In genomic region chr6:138084904-138085838, GRCh38 we compare ENCODE assay signal across 2 cellular contexts.
A peak's percentile ranks its signal among the peaks of the same experiment; 100 is the strongest.
TF ChIP-seq lines count a peak whose summit lies in the region.

No MANE protein-coding gene starts in this region.

TF ChIP-seq in A549, 52 proteins besides CTCF, POLR2A, EP300 and RAD21:
- no peak for TF ChIP-seq ZFP36 (IDR thresholded peaks at IDR 0.05; ENCODE audit: borderline replicate concordance, partially characterized antibody)

TF ChIP-seq in HepG2, 621 proteins besides CTCF, POLR2A, EP300 and RAD21 (continues in another document):
- TF ChIP-seq MEF2D (CRISPR knock-in tag; IDR thresholded peaks at IDR 0.05) (peak; percentile 84), MLLT10 (CRISPR knock-in tag; IDR thresholded peaks at IDR 0.05) (no peak), ATF4 (CRISPR knock-in tag; IDR thresholded peaks at IDR 0.05) (peak in 1 of 2 experiments; percentile 84; a peak in 2 of 4 replicates), ZSCAN21 (CRISPR knock-in tag; IDR thresholded peaks at IDR 0.05; ENCODE audit: borderline replicate concordance) (peak; percentile 32; the same call in 1 of the 2 replicates), E2F2 (CRISPR knock-in tag; IDR thresholded peaks at IDR 0.05; ENCODE audit: borderline replicate concordance) (no peak), TFE3 (CRISPR knock-in tag; IDR thresholded peaks at IDR 0.05) (peak; percentile 84), ZBTB7B (CRISPR knock-in tag; IDR thresholded peaks at IDR 0.05) (0 out of 2 replicates have a peak, but pooled peaks have one; percentile 20), ZNF318 (CRISPR knock-in tag; IDR thresholded peaks at IDR 0.05) (no peak), POLR2AphosphoS2 (IDR thresholded peaks at IDR 0.05; ENCODE audit: low read depth, low read length) (no peak), SNAPC2 (CRISPR knock-in tag; IDR thresholded peaks at IDR 0.05) (0 out of 2 replicates have a peak, but pooled peaks have one; percentile 19), SIN3B (IDR thresholded peaks at IDR 0.05; ENCODE audit: low read length) (no peak), FOXP4 (CRISPR knock-in tag; IDR thresholded peaks at IDR 0.05) (peak; percentile 90), ZBTB14 (CRISPR knock-in tag; IDR thresholded peaks at IDR 0.05) (no peak), ZNF800 (CRISPR knock-in tag; IDR thresholded peaks at IDR 0.05) (0 out of 2 replicates have a peak, but pooled peaks have one; percentile 58), SOX6 (IDR thresholded peaks at IDR 0.05) (no peak), SOX6 (CRISPR knock-in tag; IDR thresholded peaks at IDR 0.05) (peak; percentile 97), RXRA (CRISPR knock-in tag; IDR thresholded peaks at IDR 0.05) (peak; percentile 72; the same call in 1 of the 2 replicates), ZNF713 (CRISPR knock-in tag; IDR thresholded peaks at IDR 0.05) (no peak), POGK (CRISPR knock-in tag; conservative IDR thresholded peaks at IDR 0.05) (no peak), ZNF549 (CRISPR knock-in tag; IDR thresholded peaks at IDR 0.05) (no peak), FOXJ3 (CRISPR knock-in tag; IDR thresholded peaks at IDR 0.05; ENCODE audit: borderline replicate concordance) (peak; percentile 71; the same call in 1 of the 2 replicates), ZNF225 (CRISPR knock-in tag; IDR thresholded peaks at IDR 0.05) (no peak), ZNF878 (CRISPR knock-in tag; IDR thresholded peaks at IDR 0.05) (0 out of 2 replicates have a peak, but pooled peaks have one; percentile 67), ZNF382 (CRISPR knock-in tag; IDR thresholded peaks at IDR 0.05; ENCODE audit: borderline replicate concordance) (no peak), ZBTB33 (CRISPR knock-in tag; IDR thresholded peaks at IDR 0.05) (peak; percentile 37; the same call in 1 of the 2 replicates), ZNF629 (CRISPR knock-in tag; conservative IDR thresholded peaks at IDR 0.05) (no peak), NFATC3 (CRISPR knock-in tag; IDR thresholded peaks at IDR 0.05) (no peak), SRSF9 (IDR thresholded peaks at IDR 0.05; ENCODE audit: borderline replicate concordance, insufficient read depth, low read depth, low read length, poor library complexity, severe bottlenecking) (no peak), ZNF362 (CRISPR knock-in tag; IDR thresholded peaks at IDR 0.05; ENCODE audit: borderline replicate concordance) (no peak), ZFP1 (CRISPR knock-in tag; IDR thresholded peaks at IDR 0.05) (peak; percentile 79; the same call in 1 of the 2 replicates), RBFOX2 (IDR thresholded peaks at IDR 0.05; ENCODE audit: low read depth, low read length) (no peak), IKZF4 (CRISPR knock-in tag; IDR thresholded peaks at IDR 0.05; ENCODE audit: borderline replicate concordance, low read depth, not compliant biosample characterization) (no peak), DPF2 (CRISPR knock-in tag; IDR thresholded peaks at IDR 0.05; ENCODE audit: borderline replicate concordance, low read depth) (peak; percentile 88)
